ENCODE assay signal across 1 cellular context in the genomic region with DNA sequence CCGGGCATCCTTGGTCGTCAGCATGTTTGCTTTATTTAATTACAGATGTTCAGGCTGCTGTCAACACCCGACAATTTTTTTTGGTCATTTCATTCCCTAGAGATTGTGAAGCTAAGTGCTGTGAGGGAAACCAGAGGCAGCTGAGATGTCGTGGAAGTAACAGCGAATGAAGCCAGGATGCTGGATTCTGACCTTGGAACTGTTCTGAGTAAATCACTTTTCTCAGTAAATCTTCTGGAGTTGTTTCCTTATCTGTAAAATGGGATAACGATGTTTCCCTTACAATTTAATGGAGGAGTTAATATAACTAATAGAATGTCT.
TF ChIP-seq lines count a peak whose summit lies in the region.

No MANE protein-coding gene starts in this region.

TF ChIP-seq in HCT116, 20 proteins besides CTCF, POLR2A, EP300 and RAD21 (continued from another document):
- TF ChIP-seq, protein P1, sequence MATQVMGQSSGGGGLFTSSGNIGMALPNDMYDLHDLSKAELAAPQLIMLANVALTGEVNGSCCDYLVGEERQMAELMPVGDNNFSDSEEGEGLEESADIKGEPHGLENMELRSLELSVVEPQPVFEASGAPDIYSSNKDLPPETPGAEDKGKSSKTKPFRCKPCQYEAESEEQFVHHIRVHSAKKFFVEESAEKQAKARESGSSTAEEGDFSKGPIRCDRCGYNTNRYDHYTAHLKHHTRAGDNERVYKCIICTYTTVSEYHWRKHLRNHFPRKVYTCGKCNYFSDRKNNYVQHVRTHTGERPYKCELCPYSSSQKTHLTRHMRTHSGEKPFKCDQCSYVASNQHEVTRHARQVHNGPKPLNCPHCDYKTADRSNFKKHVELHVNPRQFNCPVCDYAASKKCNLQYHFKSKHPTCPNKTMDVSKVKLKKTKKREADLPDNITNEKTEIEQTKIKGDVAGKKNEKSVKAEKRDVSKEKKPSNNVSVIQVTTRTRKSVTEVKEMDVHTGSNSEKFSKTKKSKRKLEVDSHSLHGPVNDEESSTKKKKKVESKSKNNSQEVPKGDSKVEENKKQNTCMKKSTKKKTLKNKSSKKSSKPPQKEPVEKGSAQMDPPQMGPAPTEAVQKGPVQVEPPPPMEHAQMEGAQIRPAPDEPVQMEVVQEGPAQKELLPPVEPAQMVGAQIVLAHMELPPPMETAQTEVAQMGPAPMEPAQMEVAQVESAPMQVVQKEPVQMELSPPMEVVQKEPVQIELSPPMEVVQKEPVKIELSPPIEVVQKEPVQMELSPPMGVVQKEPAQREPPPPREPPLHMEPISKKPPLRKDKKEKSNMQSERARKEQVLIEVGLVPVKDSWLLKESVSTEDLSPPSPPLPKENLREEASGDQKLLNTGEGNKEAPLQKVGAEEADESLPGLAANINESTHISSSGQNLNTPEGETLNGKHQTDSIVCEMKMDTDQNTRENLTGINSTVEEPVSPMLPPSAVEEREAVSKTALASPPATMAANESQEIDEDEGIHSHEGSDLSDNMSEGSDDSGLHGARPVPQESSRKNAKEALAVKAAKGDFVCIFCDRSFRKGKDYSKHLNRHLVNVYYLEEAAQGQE (IDR thresholded peaks at IDR 0.05; ENCODE audit: low read depth): no peak
- TF ChIP-seq, protein P2, sequence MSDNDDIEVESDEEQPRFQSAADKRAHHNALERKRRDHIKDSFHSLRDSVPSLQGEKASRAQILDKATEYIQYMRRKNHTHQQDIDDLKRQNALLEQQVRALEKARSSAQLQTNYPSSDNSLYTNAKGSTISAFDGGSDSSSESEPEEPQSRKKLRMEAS (IDR thresholded peaks at IDR 0.05): no peak
- no peak for TF ChIP-seq TCF7L2 (IDR thresholded peaks at IDR 0.05; ENCODE audit: borderline replicate concordance, extremely low read depth, insufficient read depth, insufficient read length)
- TF ChIP-seq YY1 (IDR thresholded peaks at IDR 0.05; ENCODE audit: extremely low read depth, insufficient replicate concordance, low read depth, low read length): no peak
- no peak for TF ChIP-seq FOSL1 (IDR thresholded peaks at IDR 0.05; ENCODE audit: low read depth)
